8 cellular contexts compared by ENCODE assay signal in the genomic region with DNA sequence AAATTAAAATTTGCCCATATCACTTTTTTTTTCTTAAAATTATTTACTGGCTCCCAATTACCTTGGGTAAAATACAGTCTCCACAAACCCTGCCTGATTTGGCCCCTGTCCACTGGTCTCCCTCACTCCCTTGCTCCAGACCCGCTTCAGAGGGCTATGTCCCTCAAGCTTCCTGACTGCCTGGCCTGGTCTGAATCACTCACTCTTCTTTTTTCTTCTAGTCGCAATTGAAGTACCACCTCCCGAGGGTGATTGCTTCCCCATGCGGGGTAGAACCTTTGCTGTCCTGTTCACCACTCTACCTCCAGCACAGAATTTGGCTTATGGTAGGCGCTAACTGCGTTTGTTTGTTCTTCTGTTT. TPM values are rescaled to one million over a fixed set of nuclear protein-coding genes. Genes with fewer than 3 reads are reported as not detected.
DNase-seq lines count a peak whose midpoint lies in the region; ATAC-seq and TF ChIP-seq lines count a peak whose summit lies in the region.

No MANE protein-coding gene starts in this region.

- WGBS in liver: 13% methylated on average over 6 of the region's 6 CpGs

- peak overlapping the region; percentile 98 for H3K27ac Mint-ChIP-seq in activated T-cell treated with anti-CD3 and anti-CD28 coated beads, Interleukin-2, amount 50 U/mL, for 72 hours
- H3K27ac Mint-ChIP-seq in type B pancreatic cell: peak overlapping the region; percentile 97

- peaks cover 6 to 8% of the 10 kb centered on the region in 2 donors for H3K36me3 Mint-ChIP-seq in activated T-cell treated with anti-CD3 and anti-CD28 coated beads, Interleukin-2, amount 50 U/mL, for 72 hours (ENCODE audit: insufficient read depth in 2 of 2)
- peaks cover 7% of the 10 kb centered on the region for H3K36me3 Mint-ChIP-seq in type B pancreatic cell

- H3K27me3 Mint-ChIP-seq in activated T-cell treated with anti-CD3 and anti-CD28 coated beads, Interleukin-2, amount 50 U/mL, for 72 hours (ENCODE audit: low read depth): no peaks in the 10 kb centered on the region
- H3K27me3 Mint-ChIP-seq in type B pancreatic cell: no peaks in the 10 kb centered on the region

- peak overlapping the region; percentile 64 to 93 for H3K9ac ChIP-seq in liver (ENCODE audit: low read depth in 1 of 2, low read length in 2 of 2)

- peaks cover 3 to 27% (median 22%) of the 10 kb centered on the region in 4 donors for H3K4me1 ChIP-seq in liver (ENCODE audit: control insufficient read depth in 4 of 4, insufficient read depth in 4 of 4, low read length in 3 of 4)

- ATAC-seq in activated T-cell treated with anti-CD3 and anti-CD28 coated beads, Interleukin-2, amount 50 U/mL, for 72 hours (replicated peaks in 1 of 2): no peak

- peak overlapping the region; percentile 94 to 96 for H3K4me3 Mint-ChIP-seq in activated T-cell treated with anti-CD3 and anti-CD28 coated beads, Interleukin-2, amount 50 U/mL, for 72 hours
- peak overlapping the region; percentile 99 for H3K4me3 Mint-ChIP-seq in type B pancreatic cell

- no peaks in the 10 kb centered on the region for H3K9me3 ChIP-seq in liver (ENCODE audit: control insufficient read depth in 4 of 4, low read length in 3 of 4)

- TF ChIP-seq RAD21 in liver (IDR thresholded peaks at IDR 0.05): no peak

- peak in 1 of 2 donors; percentile 25 for DNase-seq in activated T-cell treated with anti-CD3 and anti-CD28 coated beads, Interleukin-2, amount 50 U/mL, for 72 hours
- DNase-seq in activated T-cell treated with anti-CD3 and anti-CD28 coated beads, Interleukin-2, amount 50 U/mL, for 1 hour: no peak
- no peak for DNase-seq in type B pancreatic cell (ENCODE audit: extremely low spot score, unreplicated experiment)
- DNase-seq in pons (ENCODE audit: low spot score): no peak
- no peak for DNase-seq in NCI-H2107 treated with DMSO at 0.1 percent for 48 hours (lab: John Stamatoyannopoulos, UW; ENCODE audit: unreplicated experiment)
- no peak for DNase-seq in NAMALWA (ENCODE audit: low spot score)

- H3K9me3 Mint-ChIP-seq in activated T-cell treated with anti-CD3 and anti-CD28 coated beads, Interleukin-2, amount 50 U/mL, for 72 hours: no peaks in the 10 kb centered on the region
- peaks cover 4% of the 10 kb centered on the region for H3K9me3 Mint-ChIP-seq in type B pancreatic cell

- H3K36me3 ChIP-seq in liver (ENCODE audit: control insufficient read depth in 4 of 4, insufficient read depth in 3 of 4, low read depth in 1 of 4, low read length in 3 of 4): peaks cover 0 to 10% (median 3%) of the 10 kb centered on the region in 4 donors

- H3K27me3 ChIP-seq in liver (ENCODE audit: control insufficient read depth in 4 of 4, insufficient read depth in 4 of 4, low read length in 3 of 4): no peaks in the 10 kb centered on the region

- H3K27ac ChIP-seq in angular gyrus (ENCODE audit: low read depth, low read length): peak overlapping the region; percentile 95
- peak overlapping the region; percentile 98 for H3K27ac ChIP-seq in liver (ENCODE audit: low read depth in 1 of 2, low read length in 2 of 2)

- peaks cover 27% of the 10 kb centered on the region for H3K4me1 Mint-ChIP-seq in activated T-cell treated with anti-CD3 and anti-CD28 coated beads, Interleukin-2, amount 50 U/mL, for 72 hours (ENCODE audit: low read depth)
- H3K4me1 Mint-ChIP-seq in type B pancreatic cell (ENCODE audit: unreplicated experiment): peaks cover 16% of the 10 kb centered on the region

- H3K4me3 ChIP-seq in liver (ENCODE audit: low read depth in 1 of 3, low read length in 3 of 3): peak overlapping the region; percentile 77 to 99 (median 81)

- TF ChIP-seq CTCF in liver (IDR thresholded peaks at IDR 0.05; ENCODE audit: low read depth, low read length, missing input control): no peak
- TF ChIP-seq CTCF in type B pancreatic cell (conservative IDR thresholded peaks at IDR 0.05): no peak

TF ChIP-seq in liver, 16 proteins besides CTCF, POLR2A, EP300 and RAD21:
- no peak for TF ChIP-seq YY1 (IDR thresholded peaks at IDR 0.05)
- TF ChIP-seq JUND (IDR thresholded peaks at IDR 0.05): no peak
- TF ChIP-seq REST (IDR thresholded peaks at IDR 0.05): no peak
- no peak for TF ChIP-seq MAX (IDR thresholded peaks at IDR 0.05)
- no peak for TF ChIP-seq GABPA (IDR thresholded peaks at IDR 0.05 in 1 of 2, conservative IDR thresholded peaks at IDR 0.05 in 1 of 2)
- TF ChIP-seq, protein P1, sequence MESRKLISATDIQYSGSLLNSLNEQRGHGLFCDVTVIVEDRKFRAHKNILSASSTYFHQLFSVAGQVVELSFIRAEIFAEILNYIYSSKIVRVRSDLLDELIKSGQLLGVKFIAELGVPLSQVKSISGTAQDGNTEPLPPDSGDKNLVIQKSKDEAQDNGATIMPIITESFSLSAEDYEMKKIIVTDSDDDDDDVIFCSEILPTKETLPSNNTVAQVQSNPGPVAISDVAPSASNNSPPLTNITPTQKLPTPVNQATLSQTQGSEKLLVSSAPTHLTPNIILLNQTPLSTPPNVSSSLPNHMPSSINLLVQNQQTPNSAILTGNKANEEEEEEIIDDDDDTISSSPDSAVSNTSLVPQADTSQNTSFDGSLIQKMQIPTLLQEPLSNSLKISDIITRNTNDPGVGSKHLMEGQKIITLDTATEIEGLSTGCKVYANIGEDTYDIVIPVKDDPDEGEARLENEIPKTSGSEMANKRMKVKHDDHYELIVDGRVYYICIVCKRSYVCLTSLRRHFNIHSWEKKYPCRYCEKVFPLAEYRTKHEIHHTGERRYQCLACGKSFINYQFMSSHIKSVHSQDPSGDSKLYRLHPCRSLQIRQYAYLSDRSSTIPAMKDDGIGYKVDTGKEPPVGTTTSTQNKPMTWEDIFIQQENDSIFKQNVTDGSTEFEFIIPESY (IDR thresholded peaks at IDR 0.05): no peak
- TF ChIP-seq RXRA (IDR thresholded peaks at IDR 0.05): no peak
- no peak for TF ChIP-seq FOXA2 (IDR thresholded peaks at IDR 0.05)
- TF ChIP-seq NR2F2 (IDR thresholded peaks at IDR 0.05): no peak
- TF ChIP-seq, protein P2, sequence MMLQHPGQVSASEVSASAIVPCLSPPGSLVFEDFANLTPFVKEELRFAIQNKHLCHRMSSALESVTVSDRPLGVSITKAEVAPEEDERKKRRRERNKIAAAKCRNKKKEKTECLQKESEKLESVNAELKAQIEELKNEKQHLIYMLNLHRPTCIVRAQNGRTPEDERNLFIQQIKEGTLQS (IDR thresholded peaks at IDR 0.05): no peak
- no peak for TF ChIP-seq EGR1 (IDR thresholded peaks at IDR 0.05; ENCODE audit: low read depth in 2 of 2)
- no peak for TF ChIP-seq HNF4A (conservative IDR thresholded peaks at IDR 0.05)
- TF ChIP-seq TAF1 (conservative IDR thresholded peaks at IDR 0.05): no peak
- no peak for TF ChIP-seq SP1 (IDR thresholded peaks at IDR 0.05)
- no peak for TF ChIP-seq HNF4G (IDR thresholded peaks at IDR 0.05)
- TF ChIP-seq FOXA1 (IDR thresholded peaks at IDR 0.05): no peak
TF ChIP-seq in liver: peak in this region for 0.

RNA-seq across cellular contexts. Expression of gene PGAP3, which starts 0.6 kb away (rescaled TPM):
- 10 to 100 TPM in 1 of 2 donors, 1 to 10 TPM in 1; 8.5 to 12.8 TPM for total RNA-seq in activated T-cell treated with anti-CD3 and anti-CD28 coated beads, Interleukin-2, amount 50 U/mL, for 72 hours
- total RNA-seq in liver (10 to 100 TPM in 1 of 2 donors, 1 to 10 TPM in 1; 7.9 to 19.5 TPM), type B pancreatic cell (ENCODE audit: low replicate concordance) (23.5 and 31.5 TPM in 2 replicates)
- polyA plus RNA-seq in liver: 10 to 100 TPM; 13.3 to 14.6 TPM

RNA-seq across cellular contexts. Expression of gene ERBB2, which starts 11.4 kb away (rescaled TPM):
- total RNA-seq in activated T-cell treated with anti-CD3 and anti-CD28 coated beads, Interleukin-2, amount 50 U/mL, for 72 hours: 10 to 100 TPM in 1 of 2 donors, 1 to 10 TPM in 1; 8.2 to 12.1 TPM
- 10 to 100 TPM; 21.0 to 28.8 TPM for total RNA-seq in liver
- 10 to 100 TPM in 1 of 2 donors, 1 to 10 TPM in 1; 4.7 to 10.5 TPM for polyA plus RNA-seq in liver
- total RNA-seq in type B pancreatic cell (ENCODE audit: low replicate concordance): 123 and 230 TPM in 2 replicates

RNA-seq across cellular contexts. Expression of gene PNMT, which starts 20.2 kb away (rescaled TPM):
- total RNA-seq in activated T-cell treated with anti-CD3 and anti-CD28 coated beads, Interleukin-2, amount 50 U/mL, for 72 hours: under 1 TPM; 0.41 to 0.67 TPM
- total RNA-seq in liver (1 to 10 TPM in 1 of 2 donors, not detected in 1; 8.6 TPM), type B pancreatic cell (ENCODE audit: low replicate concordance) (3.3 and 5.4 TPM in 2 replicates)
- polyA plus RNA-seq in liver: under 1 TPM; 0.20 to 0.26 TPM

RNA-seq across cellular contexts. Expression of gene TCAP, which starts 23.3 kb away (rescaled TPM):
- 1 to 10 TPM; 1.4 to 1.5 TPM for total RNA-seq in activated T-cell treated with anti-CD3 and anti-CD28 coated beads, Interleukin-2, amount 50 U/mL, for 72 hours
- total RNA-seq in liver (under 1 TPM; 0.14 to 0.67 TPM), type B pancreatic cell (ENCODE audit: low replicate concordance) (1.5 and 2.4 TPM in 2 replicates)
- polyA plus RNA-seq in liver: under 1 TPM in 1 of 2 donors, not detected in 1; 0.22 TPM

RNA-seq across cellular contexts. Expression of gene MIEN1, which starts 41.9 kb away (rescaled TPM):
- 10 to 100 TPM; 39.4 to 40.1 TPM for total RNA-seq in activated T-cell treated with anti-CD3 and anti-CD28 coated beads, Interleukin-2, amount 50 U/mL, for 72 hours
- total RNA-seq in liver (10 to 100 TPM; 11.1 to 13.4 TPM), type B pancreatic cell (ENCODE audit: low replicate concordance) (39.8 and 67.2 TPM in 2 replicates)
- 10 to 100 TPM; 44.6 to 99.0 TPM for polyA plus RNA-seq in liver
